In genomic region chr5:111618644-111619271, GRCh38 we compare ENCODE assay signal across 18 cellular contexts.
A peak's percentile ranks its signal among the peaks of the same experiment; 100 is the strongest.
DNase-seq lines count a peak whose midpoint lies in the region; ATAC-seq, FAIRE-seq and TF ChIP-seq lines count a peak whose summit lies in the region.
"Had no signal": no experiment of that assay in that cellular context is flagged by ENCODE, and none has a peak within 500 bp of the region (broad histone marks: within the 10 kb centered on the region; RNA-seq: fewer than 3 reads in every experiment).

No MANE protein-coding gene starts in this region.

- CTCF ChIA-PET in PC-3 (lab: Charles Lee): no interaction called here
- CTCF ChIA-PET in CD8-positive, alpha-beta T cell (lab: Charles Lee): no interaction called here

- no peaks in the 10 kb centered on the region for H3K9me3 ChIP-seq in PC-3 (ENCODE audit: low read length)
- H3K9me3 ChIP-seq in CD8-positive, alpha-beta T cell (ENCODE audit: low read length): no peaks in the 10 kb centered on the region
- H3K9me3 ChIP-seq: HAP-1, Peyer's patch, SK-N-SH had no signal

- POLR2A ChIA-PET in PC-3 (lab: Charles Lee; ENCODE audit: unreplicated experiment): no interaction called here
- POLR2A ChIA-PET in CD8-positive, alpha-beta T cell (lab: Charles Lee): no interaction called here

- no TSS peak for BruUV-seq in PC-3 (replicated peaks; lab: Mats Ljungman, UMichigan)

- FAIRE-seq in GM12892 (lab: Jason Lieb, UNC): no peak

- no peak for TF ChIP-seq POLR2A in GM12892 (IDR thresholded peaks at IDR 0.05; ENCODE audit: low read depth, low read length)

- H3K27ac Mint-ChIP-seq in HFFc6: no peak overlapping the region
- H3K27ac Mint-ChIP-seq in neural crest cell (ENCODE audit: unreplicated experiment): peak overlapping the region; percentile 92
- H3K27ac Mint-ChIP-seq in CD8-positive, alpha-beta T cell: no peak overlapping the region

- no peak overlapping the region for H3K9ac ChIP-seq in PC-3 (ENCODE audit: low read length)
- H3K9ac ChIP-seq: SK-N-SH had no signal

- ATAC-seq in PC-3: no peak
- ATAC-seq in CD8-positive, alpha-beta T cell: no peak
- ATAC-seq in HG03025 (IDR thresholded peaks at IDR 0.05; ENCODE audit: low FRiP score, unreplicated experiment): no peak

- 0 out of 2 replicates have a peak overlapping the region, but pooled peaks have one; percentile 17 for H3K4me2 ChIP-seq in PC-3 (ENCODE audit: low read length)
- H3K4me2 ChIP-seq: SK-N-SH had no signal

- TF ChIP-seq CTCF in HFFc6 (IDR thresholded peaks at IDR 0.05) (no peak), PC-3 (conservative IDR thresholded peaks at IDR 0.05; ENCODE audit: low read depth, low read length) (no peak), neural crest cell (conservative IDR thresholded peaks at IDR 0.05) (no peak), dorsolateral prefrontal cortex (IDR thresholded peaks at IDR 0.05 in 54 of 56, conservative IDR thresholded peaks at IDR 0.05 in 2 of 56; ENCODE audit: low read depth in 1 of 56, partially characterized antibody in 56 of 56) (no peak)
- TF ChIP-seq CTCF in CD8-positive, alpha-beta T cell (IDR thresholded peaks at IDR 0.05): no peak

- peaks cover 3% of the 10 kb centered on the region for H3K4me1 ChIP-seq in PC-3 (ENCODE audit: insufficient read depth, low read length)
- H3K4me1 ChIP-seq in CD8-positive, alpha-beta T cell (ENCODE audit: insufficient read depth, low read length): no peaks in the 10 kb centered on the region
- H3K4me1 ChIP-seq: HAP-1, Peyer's patch had no signal

- H3K4me3 ChIP-seq in PC-3 (ENCODE audit: low read length) (no peak overlapping the region), dorsolateral prefrontal cortex (no peak overlapping the region)
- H3K4me3 ChIP-seq in CD8-positive, alpha-beta T cell (ENCODE audit: low read depth, low read length): no peak overlapping the region
- H3K4me3 ChIP-seq: HAP-1, Peyer's patch had no signal

- intact Hi-C loops in PC-3 (cut with micrococcal nuclease): no loop called here
- intact Hi-C loops in dorsolateral prefrontal cortex (cut with DNase I): no loop called here
- intact Hi-C loops in CD8-positive, alpha-beta T cell (cut with DNase I, micrococcal nuclease): no loop called here

- H3K27me3 Mint-ChIP-seq in HFFc6 (ENCODE audit: insufficient read depth) (peaks cover 1% of the 10 kb centered on the region), neural crest cell (ENCODE audit: low read depth) (no peaks in the 10 kb centered on the region)
- H3K27me3 Mint-ChIP-seq in CD8-positive, alpha-beta T cell (ENCODE audit: low read depth): peaks cover 3% of the 10 kb centered on the region

- H3K27me3 ChIP-seq in PC-3 (ENCODE audit: low read length) (no peaks in the 10 kb centered on the region), dorsolateral prefrontal cortex (peaks cover 0 to 3% (median 0%) of the 10 kb centered on the region in 45 donors)
- no peaks in the 10 kb centered on the region for H3K27me3 ChIP-seq in CD8-positive, alpha-beta T cell (ENCODE audit: insufficient read depth, low read length)
- H3K27me3 ChIP-seq: Peyer's patch had no signal

- no peaks in the 10 kb centered on the region for H3K9me2 ChIP-seq in PC-3 (replicated peaks; ENCODE audit: low read length)
- H3K9me2 ChIP-seq: SK-N-SH had no signal

- DNase-seq in HFFc6 (no peak), PC-3 (peak; percentile 73), epithelial cell of prostate (ENCODE audit: low read depth, low spot score) (peak; percentile 53), neural crest cell (ENCODE audit: low read depth, low spot score) (no peak), dorsolateral prefrontal cortex (no peak), GM12892 (ENCODE audit: insufficient read length) (no peak)
- DNase-seq in CD8-positive, alpha-beta T cell: no peak
- DNase-seq: ACHN, C1 segment of cervical spinal cord, DMS79 treated with DMSO at 0.1 percent for 48 hours, NCI-H1092 treated with DMSO at 0.1 percent for 48 hours, NCI-H2081 treated with DMSO at 0.1 percent for 48 hours, NCI-H446 treated with DMSO at 0.1 percent for 48 hours, Peyer's patch, SHP77, SK-N-SH had no signal

- no peaks in the 10 kb centered on the region for H3K79me2 ChIP-seq in PC-3 (ENCODE audit: low read length)

- no peaks in the 10 kb centered on the region for H3F3A ChIP-seq in PC-3 (ENCODE audit: low read length, unreplicated experiment)

- H3K4me1 Mint-ChIP-seq in HFFc6 (ENCODE audit: low read depth): peaks cover 9% of the 10 kb centered on the region
- peaks cover 14% of the 10 kb centered on the region for H3K4me1 Mint-ChIP-seq in neural crest cell
- no peaks in the 10 kb centered on the region for H3K4me1 Mint-ChIP-seq in CD8-positive, alpha-beta T cell (ENCODE audit: low read depth)

- no peaks in the 10 kb centered on the region for H3K36me3 ChIP-seq in PC-3 (ENCODE audit: low read depth, low read length)
- H3K36me3 ChIP-seq in CD8-positive, alpha-beta T cell (ENCODE audit: insufficient read depth, low read length): no peaks in the 10 kb centered on the region
- H3K36me3 ChIP-seq: HAP-1, Peyer's patch had no signal

- H3K9me3 Mint-ChIP-seq in HFFc6 (no peaks in the 10 kb centered on the region), neural crest cell (no peaks in the 10 kb centered on the region)
- no peaks in the 10 kb centered on the region for H3K9me3 Mint-ChIP-seq in CD8-positive, alpha-beta T cell

- H2AFZ ChIP-seq in PC-3 (ENCODE audit: low read length): no peak overlapping the region

- H3K27ac ChIP-seq in PC-3 (ENCODE audit: low read length) (peak overlapping the region; percentile 45), epithelial cell of prostate (no peak overlapping the region), dorsolateral prefrontal cortex (no peak overlapping the region)
- no peak overlapping the region for H3K27ac ChIP-seq in CD8-positive, alpha-beta T cell (ENCODE audit: low read depth, low read length)
- H3K27ac ChIP-seq: Peyer's patch had no signal

- H4K20me1 ChIP-seq in PC-3 (ENCODE audit: low read length): no peaks in the 10 kb centered on the region

- H3K36me3 Mint-ChIP-seq in HFFc6 (ENCODE audit: low read depth): no peaks in the 10 kb centered on the region
- no peaks in the 10 kb centered on the region for H3K36me3 Mint-ChIP-seq in neural crest cell (ENCODE audit: low read depth)
- no peaks in the 10 kb centered on the region for H3K36me3 Mint-ChIP-seq in CD8-positive, alpha-beta T cell

- peak overlapping the region; percentile 16; the same call in 1 of the 2 replicates for H3K4me3 Mint-ChIP-seq in HFFc6
- no peak overlapping the region for H3K4me3 Mint-ChIP-seq in neural crest cell
- no peak overlapping the region for H3K4me3 Mint-ChIP-seq in CD8-positive, alpha-beta T cell

Comparison
In these comparisons a context has a peak if more than half of its experiments do, and no peak if none do; other contexts are left out.
1. DNase-seq: peak in PC-3 (single experiment) and epithelial cell of prostate (single experiment); none in HFFc6 (single experiment), neural crest cell (single experiment), dorsolateral prefrontal cortex (0 of 10), GM12892 (single experiment) and CD8-positive, alpha-beta T cell (0 of 7).